ENCODE assay signal across 20 cellular contexts in the genomic region with DNA sequence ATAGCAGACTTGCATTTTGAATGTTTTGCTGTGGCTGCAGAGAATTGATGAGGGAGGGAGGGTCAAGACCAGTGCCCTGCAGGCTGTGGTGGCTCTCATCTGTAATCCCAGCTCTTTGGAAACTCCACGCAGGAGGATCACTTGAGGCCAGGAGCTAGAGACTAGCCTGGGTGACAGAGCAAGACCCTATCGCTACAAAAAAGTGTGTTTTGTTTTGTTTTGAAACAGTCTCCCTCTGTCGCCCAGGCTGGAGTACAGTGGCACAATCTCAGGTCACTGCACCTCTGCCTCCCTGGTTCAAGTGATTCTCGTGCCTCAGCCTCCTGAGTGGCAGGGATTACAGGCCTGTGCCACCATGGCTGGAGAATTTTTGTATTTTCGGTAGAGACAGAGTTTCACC.
"Had no signal": no experiment of that assay in that cellular context is flagged by ENCODE, and none has a peak within 500 bp of the region (broad histone marks: within the 10 kb centered on the region; RNA-seq: fewer than 3 reads in every experiment).

No MANE protein-coding gene starts in this region.

- H3K9me3 Mint-ChIP-seq: activated CD8-positive, alpha-beta T cell treated with anti-CD3 and anti-CD28 coated beads for 36 hours; activated naive CD4-positive, alpha-beta T cell treated with anti-CD3 and anti-CD28 coated beads for 36 hours; activated T-helper 1 cell treated with anti-CD3 and anti-CD28 coated beads, Interleukin-12 subunit alpha, Interleukin-12 subunit beta, Interleukin-2, Interleukin-4 antibody, amounts not matched to agents 30 ng/mL and 10 ng/mL and 1 ng/mL, durations not matched to agents 14 hours and 24 hours and 36 hours; naive thymus-derived CD8-positive, alpha-beta T cell had no signal

- H3K27ac ChIP-seq: cardiac muscle cell, colonic mucosa, heart left ventricle, psoas muscle, suprapubic skin, upper lobe of left lung had no signal

- H3K36me3 ChIP-seq: cardiac muscle cell, colonic mucosa, heart left ventricle, suprapubic skin, upper lobe of left lung had no signal

- H3K27ac Mint-ChIP-seq: activated CD4-positive, alpha-beta T cell treated with anti-CD3 and anti-CD28 coated beads for 36 hours; activated CD8-positive, alpha-beta T cell treated with anti-CD3 and anti-CD28 coated beads for 36 hours; activated naive CD4-positive, alpha-beta T cell treated with anti-CD3 and anti-CD28 coated beads for 36 hours; activated T-helper 1 cell treated with anti-CD3 and anti-CD28 coated beads, Interleukin-12 subunit alpha, Interleukin-12 subunit beta, Interleukin-2, Interleukin-4 antibody, amounts not matched to agents 30 ng/mL and 10 ng/mL and 1 ng/mL, durations not matched to agents 14 hours and 24 hours and 36 hours had no signal

- DNase-seq: activated CD4-positive, alpha-beta T cell treated with anti-CD3 and anti-CD28 coated beads for 36 hours; activated CD8-positive, alpha-beta memory T cell treated with anti-CD3 and anti-CD28 coated beads, Interleukin-2, amount 50 U/mL, for 4 hours; activated CD8-positive, alpha-beta T cell treated with anti-CD3 and anti-CD28 coated beads for 36 hours; activated naive CD4-positive, alpha-beta T cell treated with anti-CD3 and anti-CD28 coated beads for 36 hours; colonic mucosa; effector CD4-positive, alpha-beta T cell; foreskin melanocyte; naive thymus-derived CD8-positive, alpha-beta T cell; occipital lobe; psoas muscle; stimulated activated CD4-positive, alpha-beta T cell treated with anti-CD3 and anti-CD28 coated beads, Interleukin-12 subunit alpha, Interleukin-12 subunit beta, amount 100 ng/mL, for 4 hours; stimulated activated naive CD4-positive, alpha-beta T cell treated with Interleukin-2 at 50 U/mL for 16 hours; T-helper 9 cell; upper lobe of left lung had no signal

- H3K4me3 Mint-ChIP-seq: activated CD4-positive, alpha-beta T cell treated with anti-CD3 and anti-CD28 coated beads for 36 hours; activated CD8-positive, alpha-beta T cell treated with anti-CD3 and anti-CD28 coated beads for 36 hours; activated naive CD4-positive, alpha-beta T cell treated with anti-CD3 and anti-CD28 coated beads for 36 hours; activated T-helper 1 cell treated with anti-CD3 and anti-CD28 coated beads, Interleukin-12 subunit alpha, Interleukin-12 subunit beta, Interleukin-2, Interleukin-4 antibody, amounts not matched to agents 30 ng/mL and 10 ng/mL and 1 ng/mL, durations not matched to agents 14 hours and 24 hours and 36 hours had no signal

- H3K27me3 ChIP-seq: cardiac muscle cell, colonic mucosa, heart left ventricle, suprapubic skin, upper lobe of left lung had no signal

- ATAC-seq: activated CD4-positive, alpha-beta T cell treated with anti-CD3 and anti-CD28 coated beads for 36 hours; activated CD8-positive, alpha-beta T cell treated with anti-CD3 and anti-CD28 coated beads for 36 hours; heart left ventricle; mucosa of descending colon; naive thymus-derived CD8-positive, alpha-beta T cell; psoas muscle; sciatic nerve had no signal

- H3K27me3 Mint-ChIP-seq: activated CD4-positive, alpha-beta T cell treated with anti-CD3 and anti-CD28 coated beads for 36 hours; activated CD8-positive, alpha-beta T cell treated with anti-CD3 and anti-CD28 coated beads for 36 hours; naive thymus-derived CD8-positive, alpha-beta T cell had no signal

- H3K9me3 ChIP-seq: colonic mucosa, heart left ventricle, mucosa of descending colon, psoas muscle, suprapubic skin, upper lobe of left lung had no signal

- H3K4me3 ChIP-seq: cardiac muscle cell, colonic mucosa, heart left ventricle, mucosa of descending colon, psoas muscle, suprapubic skin, upper lobe of left lung had no signal
